ENCODE assay signal across 8 cellular contexts in genomic region chr22:39349967-39350802, GRCh38. TPM values are rescaled to one million over a fixed set of nuclear protein-coding genes. Genes with fewer than 3 reads are reported as not detected.
DNase-seq lines count a peak whose midpoint lies in the region; ATAC-seq and TF ChIP-seq lines count a peak whose summit lies in the region.

SYNGR1 (plus strand) TSS chr22:39349991; CDS start chr22:39350011, 20 bp downstream.

- no peak for TF ChIP-seq CTCF in natural killer cell (IDR thresholded peaks at IDR 0.05)

- peaks cover 14 to 30% of the 10 kb centered on the region in 2 donors for H3K4me1 Mint-ChIP-seq in natural killer cell

- peaks cover 0 to 6% of the 10 kb centered on the region in 2 donors for H3K27me3 Mint-ChIP-seq in natural killer cell (ENCODE audit: low read depth in 2 of 2)

- TF ChIP-seq POLR2A in GM18951 (IDR thresholded peaks at IDR 0.05; ENCODE audit: extremely low read depth, insufficient read depth, insufficient read length) (peak; percentile 42), erythroblast (IDR thresholded peaks at IDR 0.05; ENCODE audit: low read length) (no peak)

- H3K9me3 Mint-ChIP-seq in natural killer cell, result no peaks in the 10 kb centered on the region

- H3K4me3 ChIP-seq in SK-N-MC, result peak within 1 kb of the TSS; percentile 94

- H3K4me3 Mint-ChIP-seq in natural killer cell, result peak within 1 kb of the TSS; percentile 90

- ATAC-seq in natural killer cell (peak in 2 of 3 donors; percentile 3 to 4), GM19351 (IDR thresholded peaks at IDR 0.05; ENCODE audit: unreplicated experiment) (no peak), HG02840 (IDR thresholded peaks at IDR 0.05; ENCODE audit: low FRiP score, unreplicated experiment) (no peak)

- no peaks in the 10 kb centered on the region for H3K36me3 Mint-ChIP-seq in natural killer cell

- peak within 1 kb of the TSS; percentile 87 for H3K9ac ChIP-seq in SK-N-MC (ENCODE audit: insufficient read length)

- intact Hi-C loops in natural killer cell (cut with micrococcal nuclease), result no loop called here

- H3K27ac Mint-ChIP-seq in natural killer cell, result peak within 1 kb of the TSS; percentile 83 to 86

- no peaks in the 10 kb centered on the region for H3K9me3 ChIP-seq in SK-N-MC (ENCODE audit: low read depth, low read length)

- no peaks in the 10 kb centered on the region for H3K36me3 ChIP-seq in SK-N-MC (ENCODE audit: insufficient read depth, low read length)

- no peak for DNase-seq in SK-N-MC (ENCODE audit: low read depth, low spot score)
- peak; percentile 52 to 59 for DNase-seq in erythroblast (lab: John Stamatoyannopoulos, UW)
- DNase-seq in natural killer cell, result no peak
- no peak for DNase-seq in HCEC 1CT
- no peak for DNase-seq in superior temporal gyrus (ENCODE audit: extremely low spot score)

- H3K27ac ChIP-seq in SK-N-MC, result 0 out of 2 replicates have a peak within 1 kb of the TSS, but pooled peaks have one; percentile 42

- in situ Hi-C loops in GM18951 (cut with MboI; ENCODE audit: low sequenced_read_pairs, unreplicated experiment), result no loop called here

RNA-seq across cellular contexts. Expression of gene SYNGR1, which starts in this region (rescaled TPM):
- 10 to 100 TPM; 30.3 to 35.7 (median 31.3) TPM for total RNA-seq in natural killer cell

Comparison
In these comparisons a context has a peak if more than half of its experiments do, and no peak if none do; other contexts are left out.
1. DNase-seq: peak in erythroblast (2 of 2); none in SK-N-MC (single experiment), natural killer cell (single experiment), HCEC 1CT (single experiment) and superior temporal gyrus (single experiment).
2. ATAC-seq: peak in natural killer cell (2 of 3); none in GM19351 (single experiment) and HG02840 (single experiment).